18 cellular contexts compared by ENCODE assay signal in the genomic region with DNA sequence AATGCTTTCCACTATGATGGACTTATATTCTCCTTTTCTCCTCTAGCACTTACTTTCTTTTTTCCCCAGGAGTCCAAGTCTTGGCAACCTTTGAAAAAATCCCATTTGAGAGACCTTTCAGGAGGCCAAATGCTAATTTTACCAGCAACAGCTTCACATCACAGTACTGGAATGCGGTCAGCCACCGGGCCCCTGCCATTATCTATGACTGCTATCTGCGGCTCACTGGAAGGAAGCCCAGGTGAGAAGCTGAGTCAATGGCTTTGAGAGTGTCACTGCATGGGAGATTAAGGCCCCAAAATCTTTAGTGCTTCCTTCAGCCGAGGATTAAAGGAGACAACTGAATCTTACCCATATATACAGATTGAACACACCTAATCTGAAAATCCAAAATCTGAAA.
DNase-seq lines count a peak whose midpoint lies in the region; ATAC-seq and TF ChIP-seq lines count a peak whose summit lies in the region.
"Had no signal": no experiment of that assay in that cellular context is flagged by ENCODE, and none has a peak within 500 bp of the region (broad histone marks: within the 10 kb centered on the region; RNA-seq: fewer than 3 reads in every experiment).

No MANE protein-coding gene starts in this region.

- H3K4me3 ChIP-seq in choroid plexus epithelial cell (ENCODE audit: low read depth, low read length) (no peak overlapping the region), iPS DF 6.9 (ENCODE audit: low read length) (no peak overlapping the region), esophagus squamous epithelium (no peak overlapping the region)
- H3K4me3 ChIP-seq: right lobe of liver, thoracic aorta had no signal

- TF ChIP-seq CTCF in choroid plexus epithelial cell (conservative IDR thresholded peaks at IDR 0.05; ENCODE audit: low read depth, low read length) (no peak), natural killer cell (IDR thresholded peaks at IDR 0.05) (no peak), esophagus squamous epithelium (IDR thresholded peaks at IDR 0.05) (no peak)

- no peaks in the 10 kb centered on the region for H3K27me3 Mint-ChIP-seq in natural killer cell (ENCODE audit: low read depth in 2 of 2)
- H3K27me3 Mint-ChIP-seq: activated CD8-positive, alpha-beta T cell treated with anti-CD3 and anti-CD28 coated beads for 36 hours; T-helper 17 cell had no signal

- H3K27ac ChIP-seq in iPS DF 6.9 (ENCODE audit: low read length) (no peak overlapping the region), esophagus squamous epithelium (no peak overlapping the region)
- H3K27ac ChIP-seq: 22Rv1, right lobe of liver, thoracic aorta had no signal

- WGBS in iPS DF 6.9 (ENCODE audit: insufficient coverage, insufficient read length) = no CpG with 5 or more reads among the region's 4 CpGs
- WGBS in esophagus squamous epithelium, 2 donors = 64 to 94% methylated on average over 2 to 4 of the region's 4 CpGs

- H3K9me3 ChIP-seq in iPS DF 6.9 (ENCODE audit: control insufficient read depth, insufficient read depth, low read length) (no peaks in the 10 kb centered on the region), esophagus squamous epithelium (no peaks in the 10 kb centered on the region)
- H3K9me3 ChIP-seq: right lobe of liver, thoracic aorta had no signal

- H3K36me3 ChIP-seq in iPS DF 6.9 (ENCODE audit: control insufficient read depth, insufficient read depth, low read length) (no peaks in the 10 kb centered on the region), esophagus squamous epithelium (peaks cover 0 to 19% (median 0%) of the 10 kb centered on the region in 3 donors)
- H3K36me3 ChIP-seq: right lobe of liver, thoracic aorta had no signal

- no peaks in the 10 kb centered on the region for H3K27me3 ChIP-seq in iPS DF 6.9 (ENCODE audit: control insufficient read depth, insufficient read depth, low read length)
- H3K27me3 ChIP-seq in esophagus squamous epithelium = no peaks in the 10 kb centered on the region
- H3K27me3 ChIP-seq: right lobe of liver had no signal

- DNase-seq in NCI-H82 (lab: John Stamatoyannopoulos, UW) (peak; percentile 16), NCI-H82 treated with DMSO at 0.1 percent for 48 hours (lab: John Stamatoyannopoulos, UW; ENCODE audit: unreplicated experiment) (no peak), choroid plexus epithelial cell (ENCODE audit: low read depth) (peak; percentile 69), iPS DF 6.9 (ENCODE audit: low read depth, low spot score) (peak; percentile 2), natural killer cell (no peak), esophagus squamous epithelium (lab: John Stamatoyannopoulos, UW) (no peak)
- no peak for DNase-seq in stimulated activated naive CD4-positive, alpha-beta T cell (lab: John Stamatoyannopoulos, UW)
- DNase-seq: activated CD8-positive, alpha-beta T cell treated with anti-CD3 and anti-CD28 coated beads for 36 hours; activated naive CD4-positive, alpha-beta T cell treated with anti-CD3 and anti-CD28 coated beads for 36 hours; Calu3; KBM-7; midbrain; NCI-H1694 treated with DMSO at 0.1 percent for 48 hours; T-helper 17 cell had no signal

- H3K4me1 Mint-ChIP-seq in natural killer cell = peaks cover 11 to 14% of the 10 kb centered on the region in 2 donors

- no peak for ATAC-seq in natural killer cell
- no peak for ATAC-seq in GM21528 (IDR thresholded peaks at IDR 0.05; ENCODE audit: low FRiP score, unreplicated experiment)

- no peak overlapping the region for H3K4me3 Mint-ChIP-seq in natural killer cell
- H3K4me3 Mint-ChIP-seq: activated CD8-positive, alpha-beta T cell treated with anti-CD3 and anti-CD28 coated beads for 36 hours; activated naive CD4-positive, alpha-beta T cell treated with anti-CD3 and anti-CD28 coated beads for 36 hours; T-helper 17 cell had no signal

- no peaks in the 10 kb centered on the region for H3K36me3 Mint-ChIP-seq in natural killer cell

- H3K4me1 ChIP-seq in iPS DF 6.9 (ENCODE audit: control insufficient read depth, insufficient read depth, low read length) (no peaks in the 10 kb centered on the region), esophagus squamous epithelium (peaks cover 0 to 4% (median 0%) of the 10 kb centered on the region in 3 donors)

- no peak for TF ChIP-seq POLR2A in esophagus squamous epithelium (IDR thresholded peaks at IDR 0.05)

- H3K27ac Mint-ChIP-seq in natural killer cell = peak overlapping the region in 1 of 2 donors; percentile 41
- H3K27ac Mint-ChIP-seq: activated CD8-positive, alpha-beta T cell treated with anti-CD3 and anti-CD28 coated beads for 36 hours; activated naive CD4-positive, alpha-beta T cell treated with anti-CD3 and anti-CD28 coated beads for 36 hours had no signal

- no peaks in the 10 kb centered on the region for H3K9me3 Mint-ChIP-seq in natural killer cell
- H3K9me3 Mint-ChIP-seq: activated CD8-positive, alpha-beta T cell treated with anti-CD3 and anti-CD28 coated beads for 36 hours; activated naive CD4-positive, alpha-beta T cell treated with anti-CD3 and anti-CD28 coated beads for 36 hours had no signal

- intact Hi-C loops in natural killer cell (cut with micrococcal nuclease) (loop anchor here (1.0 kb wide), 2 partner anchors 228 to 243 kb away; no protein-coding TSS in a partner anchor), esophagus squamous epithelium (cut with DNase I) (no loop called here)

Comparison
In these comparisons a context has a peak if more than half of its experiments do, and no peak if none do; other contexts are left out.
1. DNase-seq: peak in NCI-H82 (single experiment), choroid plexus epithelial cell (single experiment) and iPS DF 6.9 (single experiment); none in NCI-H82 treated with DMSO at 0.1 percent for 48 hours (single experiment), stimulated activated naive CD4-positive, alpha-beta T cell (0 of 6), natural killer cell (single experiment) and esophagus squamous epithelium (single experiment).